ENCODE assay signal across 20 cellular contexts in the genomic region with DNA sequence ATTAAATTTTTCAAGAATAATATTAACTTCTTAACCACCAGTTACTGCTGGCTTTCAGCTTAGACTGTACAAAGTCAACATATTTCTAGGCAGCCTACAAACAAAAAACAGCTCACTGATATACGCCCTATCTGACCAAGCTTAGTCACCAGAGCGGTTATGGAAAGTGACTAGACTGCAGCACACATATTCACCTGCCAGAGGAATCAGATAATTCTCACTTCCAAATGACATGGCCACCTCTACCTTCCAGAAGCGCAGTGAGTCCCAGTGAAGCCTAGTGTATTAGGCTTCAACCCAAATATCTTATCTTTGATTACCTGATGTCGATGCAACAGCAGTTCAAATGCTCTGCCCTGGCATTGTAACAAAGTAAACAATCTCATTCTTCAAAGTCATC. TPM values are rescaled to one million over a fixed set of nuclear protein-coding genes. Genes with fewer than 3 reads are reported as not detected.
DNase-seq lines count a peak whose midpoint lies in the region; TF ChIP-seq lines count a peak whose summit lies in the region.
"Had no signal": no experiment of that assay in that cellular context is flagged by ENCODE, and none has a peak within 500 bp of the region (broad histone marks: within the 10 kb centered on the region; RNA-seq: fewer than 3 reads in every experiment).

No MANE protein-coding gene starts in this region.

- no peaks in the 10 kb centered on the region for H3K27me3 ChIP-seq in colonic mucosa
- H3K27me3 ChIP-seq in vagina: no peaks in the 10 kb centered on the region
- H3K27me3 ChIP-seq: upper lobe of right lung had no signal

- H3K4me3 ChIP-seq in colonic mucosa: no peak overlapping the region
- H3K4me3 ChIP-seq in vagina: no peak overlapping the region
- H3K4me3 ChIP-seq: upper lobe of right lung had no signal

- intact Hi-C loops in colonic mucosa (cut with DNase I): loop anchor here (5.0 kb wide), 1 partner anchor 91 kb away; no protein-coding TSS in a partner anchor
- intact Hi-C loops in vagina (cut with DNase I): no loop called here

- H3K9me3 ChIP-seq in colonic mucosa: no peaks in the 10 kb centered on the region
- H3K9me3 ChIP-seq in vagina: no peaks in the 10 kb centered on the region
- H3K9me3 ChIP-seq: upper lobe of right lung had no signal

- TF ChIP-seq CTCF in colonic mucosa (IDR thresholded peaks at IDR 0.05) (no peak), vagina (IDR thresholded peaks at IDR 0.05) (no peak)

- no peak for TF ChIP-seq POLR2A in vagina (IDR thresholded peaks at IDR 0.05)

- peak overlapping the region; percentile 83 for H3K27ac ChIP-seq in colonic mucosa
- no peak overlapping the region for H3K27ac ChIP-seq in vagina
- H3K27ac ChIP-seq: upper lobe of right lung had no signal

- peak overlapping the region in 1 of 2 donors; percentile 72 for H3K9ac ChIP-seq in colonic mucosa (ENCODE audit: low read depth in 2 of 2, low read length in 2 of 2)

- DNase-seq in DMS153 treated with DMSO at 0.1 percent for 48 hours (lab: John Stamatoyannopoulos, UW; ENCODE audit: unreplicated experiment): peak; percentile 67
- peak; percentile 87 for DNase-seq in NCI-H1417 treated with DMSO at 0.1 percent for 48 hours (lab: John Stamatoyannopoulos, UW)
- DNase-seq in colonic mucosa: no peak
- DNase-seq in myocyte (ENCODE audit: low read depth): peak; percentile 36
- no peak for DNase-seq in NCI-H2227 treated with DMSO at 0.1 percent for 48 hours (lab: John Stamatoyannopoulos, UW)
- no peak for DNase-seq in effector CD8-positive, alpha-beta T cell (lab: John Stamatoyannopoulos, UW)
- DNase-seq in activated T-cell treated with anti-CD3 and anti-CD28 coated beads, Interleukin-2, amount 50 U/mL, for 48 hours: no peak
- DNase-seq in vagina (ENCODE audit: extremely low spot score in 2 of 2): no peak
- DNase-seq: activated B cell treated with CpG ODN at 0.5 μM for 24 hours; activated CD4-positive, alpha-beta memory T cell treated with anti-CD3 and anti-CD28 coated beads, Interleukin-2, amount 10 ng/mL, durations not matched to agents 7 days and 5 days; activated naive CD4-positive, alpha-beta T cell treated with anti-CD3 and anti-CD28 coated beads, Interleukin-2, amount 10 ng/mL, durations not matched to agents 7 days and 5 days; aorta; CD8-positive, alpha-beta T cell; EL; HCEC 1CT; NCI-H226; RPMI8226; stimulated activated CD4-positive, alpha-beta T cell treated with anti-CD3 and anti-CD28 coated beads, Interleukin-2, amount 100 ng/mL, for 48 hours; upper lobe of right lung had no signal

- no peaks in the 10 kb centered on the region for H3K36me3 ChIP-seq in colonic mucosa
- no peaks in the 10 kb centered on the region for H3K36me3 ChIP-seq in vagina
- H3K36me3 ChIP-seq: upper lobe of right lung had no signal

- H3K4me1 ChIP-seq in colonic mucosa: peaks cover 7% of the 10 kb centered on the region
- H3K4me1 ChIP-seq in vagina: peaks cover 9% of the 10 kb centered on the region
- H3K4me1 ChIP-seq: upper lobe of right lung had no signal

RNA-seq across cellular contexts. Expression of gene STXBP6, which starts 8.5 kb away (rescaled TPM):
- total RNA-seq in colonic mucosa (10 to 100 TPM; 23.7 to 26.1 TPM), myocyte (24.5 and 25.2 TPM in 2 replicates), vagina (4.4 TPM)
- polyA plus RNA-seq in myocyte (2012): 18.5 TPM
- total RNA-seq: activated CD4-positive, alpha-beta memory T cell treated with anti-CD3 and anti-CD28 coated beads, Interleukin-2, amount 10 ng/mL, durations not matched to agents 7 days and 5 days; CD8-positive, alpha-beta T cell; M059J had no signal

Comparison
In these comparisons a context has a peak if more than half of its experiments do, and no peak if none do; other contexts are left out.
1. DNase-seq: peak in DMS153 treated with DMSO at 0.1 percent for 48 hours (single experiment), NCI-H1417 treated with DMSO at 0.1 percent for 48 hours (single experiment) and myocyte (single experiment); none in colonic mucosa (single experiment), NCI-H2227 treated with DMSO at 0.1 percent for 48 hours (single experiment), effector CD8-positive, alpha-beta T cell (single experiment), activated T-cell treated with anti-CD3 and anti-CD28 coated beads, Interleukin-2, amount 50 U/mL, for 48 hours (0 of 2) and vagina (0 of 2).